24 cellular contexts compared by ENCODE assay signal in the genomic region with DNA sequence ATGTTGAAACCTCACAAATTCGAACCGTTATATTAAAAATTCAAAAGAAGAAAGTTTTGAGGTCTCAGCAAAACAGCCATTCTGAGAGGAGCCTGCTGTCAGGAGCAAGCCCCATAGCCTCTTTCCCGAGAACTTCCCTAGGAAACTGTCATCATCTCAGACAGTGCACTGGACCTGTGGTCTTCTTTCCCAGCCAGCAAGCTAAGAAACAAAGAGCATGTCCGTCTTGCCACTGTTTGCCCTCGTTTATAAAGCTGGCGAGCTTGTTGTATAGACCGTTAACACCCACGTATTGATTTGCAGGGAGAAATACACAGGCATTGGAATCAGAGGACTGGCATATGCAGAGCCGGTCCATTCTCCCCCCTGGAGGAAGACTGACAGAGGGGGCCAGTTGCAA.
"Had no signal": no experiment of that assay in that cellular context is flagged by ENCODE, and none has a peak within 500 bp of the region (broad histone marks: within the 10 kb centered on the region; RNA-seq: fewer than 3 reads in every experiment).

No MANE protein-coding gene starts in this region.

- DNase-seq: cerebellar nuclear complex; effector memory CD4-positive, alpha-beta T cell; esophagus squamous epithelium; foreskin melanocyte; left ventricle myocardium superior; lower lobe of right lung; nephron progenitor cell; nucleus accumbens; ovary; psoas muscle; right lobe of liver; small intestine; stimulated activated CD4-positive, alpha-beta T cell treated with anti-CD3 and anti-CD28 coated beads, Interleukin-12 subunit alpha, Interleukin-12 subunit beta, amount 100 ng/mL, for 4 hours; stimulated activated CD4-positive, alpha-beta T cell treated with anti-CD3 and anti-CD28 coated beads, Interleukin-1b, Interleukin-23, amount 100 ng/mL, for 48 hours; stimulated activated CD4-positive, alpha-beta T cell treated with anti-CD3 and anti-CD28 coated beads, Interleukin-4, amount 100 ng/mL, for 1 hour; stimulated activated CD8-positive, alpha-beta memory T cell treated with anti-CD3 and anti-CD28 coated beads, Interleukin-4, amount 100 ng/mL, for 48 hours; stimulated activated naive CD4-positive, alpha-beta T cell; stimulated activated naive CD8-positive, alpha-beta T cell treated with anti-CD3 and anti-CD28 coated beads, Interleukin-15, amount 100 ng/mL, for 72 hours; transverse colon had no signal

- H3K9me3 ChIP-seq: esophagus squamous epithelium, lower lobe of right lung, ovary, psoas muscle, right lobe of liver, suprapubic skin, vagina had no signal

- H3K27me3 Mint-ChIP-seq: dendritic cell treated with granulocyte-macrophage colony-stimulating factor and Interleukin-4, amounts not matched to agents 40 ng/mL and 50 ng/mL, for 4 days had no signal

- H3K27ac ChIP-seq: esophagus squamous epithelium, lower lobe of right lung, ovary, psoas muscle, right lobe of liver, suprapubic skin, transverse colon, vagina had no signal

- H3K36me3 ChIP-seq: esophagus squamous epithelium, lower lobe of right lung, ovary, right lobe of liver, suprapubic skin, transverse colon, vagina had no signal

- H3K4me3 Mint-ChIP-seq: dendritic cell treated with granulocyte-macrophage colony-stimulating factor and Interleukin-4, amounts not matched to agents 40 ng/mL and 50 ng/mL, for 4 days; memory B cell; naive thymus-derived CD4-positive, alpha-beta T cell; nephron progenitor cell; stimulated activated naive CD8-positive, alpha-beta T cell treated with anti-CD3 and anti-CD28 coated beads, Interleukin-15, amount 100 ng/mL, for 72 hours had no signal

- H3K36me3 Mint-ChIP-seq: memory B cell had no signal

- H3K27ac Mint-ChIP-seq: dendritic cell treated with granulocyte-macrophage colony-stimulating factor and Interleukin-4, amounts not matched to agents 40 ng/mL and 50 ng/mL, for 4 days; memory B cell; naive thymus-derived CD4-positive, alpha-beta T cell; nephron progenitor cell; stimulated activated naive CD8-positive, alpha-beta T cell treated with anti-CD3 and anti-CD28 coated beads, Interleukin-15, amount 100 ng/mL, for 72 hours had no signal

- H3K9me3 Mint-ChIP-seq: dendritic cell treated with granulocyte-macrophage colony-stimulating factor and Interleukin-4, amounts not matched to agents 40 ng/mL and 50 ng/mL, for 4 days; stimulated activated naive CD8-positive, alpha-beta T cell treated with anti-CD3 and anti-CD28 coated beads, Interleukin-15, amount 100 ng/mL, for 72 hours had no signal

- H3K4me3 ChIP-seq: esophagus squamous epithelium, lower lobe of right lung, ovary, psoas muscle, right lobe of liver, suprapubic skin, transverse colon, vagina had no signal

- H3K27me3 ChIP-seq: ovary, right lobe of liver, transverse colon, vagina had no signal

- H3K4me1 Mint-ChIP-seq: memory B cell; stimulated activated naive CD8-positive, alpha-beta T cell treated with anti-CD3 and anti-CD28 coated beads, Interleukin-15, amount 100 ng/mL, for 72 hours had no signal

- H3K4me1 ChIP-seq: esophagus squamous epithelium, lower lobe of right lung, psoas muscle, right lobe of liver, suprapubic skin, transverse colon, vagina had no signal

- ATAC-seq: left ventricle myocardium superior; lower lobe of right lung; naive thymus-derived CD4-positive, alpha-beta T cell; psoas muscle; right lobe of liver; stimulated activated naive CD8-positive, alpha-beta T cell treated with anti-CD3 and anti-CD28 coated beads, Interleukin-15, amount 100 ng/mL, for 72 hours had no signal
